ENCODE assay signal across 1 cellular context in genomic region chr15:41513282-41514227, GRCh38.
TF ChIP-seq lines count a peak whose summit lies in the region.

Gene LTK (minus strand): TSS chr15:41513827. CDS start chr15:41513709, 118 bp downstream.

TF ChIP-seq in GM12878, 131 proteins besides CTCF, POLR2A, EP300 and RAD21 (continued from another document):
- TF ChIP-seq USF1 (IDR thresholded peaks at IDR 0.05; ENCODE audit: borderline replicate concordance, extremely low read length, insufficient read depth, low read depth, low read length) (no peak), BCL3 (IDR thresholded peaks at IDR 0.05; ENCODE audit: borderline replicate concordance, insufficient read depth, low read depth, low read length, poor library complexity, severe bottlenecking) (no peak), LARP7 (IDR thresholded peaks at IDR 0.05) (no peak), PAX5 (IDR thresholded peaks at IDR 0.05; ENCODE audit: borderline replicate concordance, low read depth, low read length) (0 out of 2 replicates have a peak, but pooled peaks have one; percentile 4), SMAD1 (IDR thresholded peaks at IDR 0.05; ENCODE audit: low read depth, partially characterized antibody) (no peak), GATAD2B (conservative IDR thresholded peaks at IDR 0.05; ENCODE audit: low read depth) (0 out of 2 replicates have a peak, but pooled peaks have one; percentile 49), ZBTB40 (IDR thresholded peaks at IDR 0.05; ENCODE audit: borderline replicate concordance) (no peak), BCL11A (IDR thresholded peaks at IDR 0.05; ENCODE audit: low read depth, low read length) (no peak), ZNF274 (IDR thresholded peaks at IDR 0.05; ENCODE audit: insufficient read depth, insufficient read length) (no peak), ZNF687 (IDR thresholded peaks at IDR 0.05) (0 out of 2 replicates have a peak, but pooled peaks have one; percentile 14), FOXM1 (IDR thresholded peaks at IDR 0.05; ENCODE audit: low read depth, low read length) (no peak), CEBPB (IDR thresholded peaks at IDR 0.05; ENCODE audit: borderline replicate concordance in 1 of 2, low read depth in 2 of 2, low read length in 2 of 2) (no peak)
